Comparison of ENCODE assay signal across 13 cellular contexts in genomic region chr9:16257604-16258003, GRCh38.
DNase-seq lines count a peak whose midpoint lies in the region; ATAC-seq and TF ChIP-seq lines count a peak whose summit lies in the region.
"Had no signal": no experiment of that assay in that cellular context is flagged by ENCODE, and none has a peak within 500 bp of the region (broad histone marks: within the 10 kb centered on the region; RNA-seq: fewer than 3 reads in every experiment).

No MANE protein-coding gene starts in this region.

- intact Hi-C loops in testis (cut with DNase I; ENCODE audit: low total_unique reads), result no loop called here

- DNase-seq in DMS 273 (lab: John Stamatoyannopoulos, UW; ENCODE audit: unreplicated experiment) (peak; percentile 4), DMS 273 treated with DMSO at 0.1 percent for 48 hours (lab: John Stamatoyannopoulos, UW) (no peak), SK-N-SH (no peak), glomerular endothelial cell (ENCODE audit: extremely low read depth, low read depth, low spot score) (peak; percentile 7), testis (peak; percentile 37), OCI-M1 (lab: John Stamatoyannopoulos, UW) (no peak), coronary artery (ENCODE audit: low spot score) (no peak)
- DNase-seq: activated CD4-positive, CD25-positive, alpha-beta regulatory T cell treated with anti-CD3 and anti-CD28 coated beads, Interleukin-2, amount 50 U/mL, for 72 hours; activated naive CD4-positive, alpha-beta T cell treated with anti-CD3 and anti-CD28 coated beads, Interleukin-2, amount 50 U/mL, for 16 hours; gastrocnemius medialis; naive thymus-derived CD8-positive, alpha-beta T cell; NCI-H748 treated with DMSO at 0.1 percent for 48 hours had no signal

- no peaks in the 10 kb centered on the region for H3K9me2 ChIP-seq in SK-N-SH

- no peak overlapping the region for H2AFZ ChIP-seq in SK-N-SH (ENCODE audit: low read depth)

- H3K27me3 ChIP-seq in SK-N-SH (ENCODE audit: insufficient read depth) (no peaks in the 10 kb centered on the region), testis (no peaks in the 10 kb centered on the region)
- H3K27me3 ChIP-seq: gastrocnemius medialis had no signal

- H3K79me2 ChIP-seq in SK-N-SH (ENCODE audit: insufficient read depth), result no peaks in the 10 kb centered on the region

- H3K9ac ChIP-seq in SK-N-SH, result no peak overlapping the region

- H4K20me1 ChIP-seq in SK-N-SH (ENCODE audit: insufficient read depth), result no peaks in the 10 kb centered on the region

- no peak for TF ChIP-seq EP300 in SK-N-SH (IDR thresholded peaks at IDR 0.05; ENCODE audit: borderline replicate concordance in 1 of 2, low read depth in 1 of 2, low read length in 1 of 2)

- no peak overlapping the region for H3K4me2 ChIP-seq in SK-N-SH

- H3K4me1 ChIP-seq in SK-N-SH (ENCODE audit: control insufficient read depth in 1 of 2, insufficient read depth in 2 of 2, low read depth in 1 of 2, low read length in 1 of 2) (peaks cover 0 to 5% of the 10 kb centered on the region in 2 experiments; a peak in 1 of 4 replicates), testis (peaks cover 7% of the 10 kb centered on the region)
- H3K4me1 ChIP-seq: gastrocnemius medialis had no signal

- CTCF ChIA-PET in SK-N-SH (lab: Yijun Ruan, JAX), result interaction anchor here (1.0 to 7.3 kb wide), 6 partner anchors 10 to 102 kb away, joined by 3 to 46 read pairs (median 6); no protein-coding TSS in a partner anchor

- no peak for TF ChIP-seq POLR2A in testis (IDR thresholded peaks at IDR 0.05)

- no peak for ATAC-seq in esophagus mucosa
- ATAC-seq: gastrocnemius medialis; naive thymus-derived CD8-positive, alpha-beta T cell had no signal

- no peaks in the 10 kb centered on the region for H3K9me3 ChIP-seq in SK-N-SH
- no peaks in the 10 kb centered on the region for H3K9me3 ChIP-seq in testis
- H3K9me3 ChIP-seq: gastrocnemius medialis had no signal

- WGBS in SK-N-SH (ENCODE audit: low lambda C conversion rate), result 94% methylated on average over 2 of the region's 2 CpGs
- 42 to 56% methylated on average over 2 of the region's 2 CpGs for WGBS in testis, 2 donors

- no peaks in the 10 kb centered on the region for H3F3A ChIP-seq in SK-N-SH (replicated peaks; ENCODE audit: insufficient read depth)

- POLR2A ChIA-PET in SK-N-SH (lab: Yijun Ruan, JAX), result no interaction called here

- TF ChIP-seq CTCF in SK-N-SH (IDR thresholded peaks at IDR 0.05) (peak; percentile 56), testis (IDR thresholded peaks at IDR 0.05) (peak; percentile 47 to 69 (median 61)), coronary artery (IDR thresholded peaks at IDR 0.05) (no peak)

- TF ChIP-seq RAD21 in SK-N-SH (IDR thresholded peaks at IDR 0.05; ENCODE audit: low read length), result peak; percentile 40

- H3K4me3 ChIP-seq in SK-N-SH (ENCODE audit: low read depth in 2 of 2, low read length in 1 of 2) (no peak overlapping the region), testis (no peak overlapping the region), coronary artery (no peak overlapping the region)
- H3K4me3 ChIP-seq: gastrocnemius medialis had no signal

- H3K27ac ChIP-seq in SK-N-SH (ENCODE audit: low read depth in 2 of 2, low read length in 1 of 2) (no peak overlapping the region), testis (no peak overlapping the region), coronary artery (no peak overlapping the region)
- H3K27ac ChIP-seq: gastrocnemius medialis had no signal

- H3K36me3 ChIP-seq in SK-N-SH (replicated peaks in 1 of 2; ENCODE audit: control insufficient read depth in 1 of 2, insufficient read depth in 2 of 2, low read length in 1 of 2), result no peaks in the 10 kb centered on the region
- no peaks in the 10 kb centered on the region for H3K36me3 ChIP-seq in testis (ENCODE audit: low read depth, missing control alignments)
- H3K36me3 ChIP-seq: gastrocnemius medialis had no signal

TF ChIP-seq in SK-N-SH, 30 proteins besides CTCF, POLR2A, EP300 and RAD21:
- TF ChIP-seq FOXJ3 (CRISPR knock-in tag; IDR thresholded peaks at IDR 0.05) (no peak), MXI1 (IDR thresholded peaks at IDR 0.05; ENCODE audit: low read depth, low read length) (no peak), SMC3 (IDR thresholded peaks at IDR 0.05; ENCODE audit: low read depth, low read length) (0 out of 2 replicates have a peak, but pooled peaks have one; percentile 17), POLR2AphosphoS5 (IDR thresholded peaks at IDR 0.05; ENCODE audit: low read depth, low read length) (no peak), RFX5 (IDR thresholded peaks at IDR 0.05; ENCODE audit: low read length) (no peak), REST (IDR thresholded peaks at IDR 0.05; ENCODE audit: low read depth, low read length) (no peak), RCOR1 (IDR thresholded peaks at IDR 0.05; ENCODE audit: low read length) (no peak)
TF ChIP-seq in SK-N-SH: peak in this region for 1.

Comparison
In these comparisons a context has a peak if more than half of its experiments do, and no peak if none do; other contexts are left out.
1. DNase-seq: peak in DMS 273 (single experiment), glomerular endothelial cell (single experiment) and testis (single experiment); none in DMS 273 treated with DMSO at 0.1 percent for 48 hours (single experiment), SK-N-SH (single experiment), OCI-M1 (single experiment) and coronary artery (single experiment).